ENCODE assay signal across 1 cellular context in genomic region chr11:111631034-111631665, GRCh38.
TF ChIP-seq lines count a peak whose summit lies in the region.

No MANE protein-coding gene starts in this region.

TF ChIP-seq in HCT116, 20 proteins besides CTCF, POLR2A, EP300 and RAD21 (continued from another document):
- TF ChIP-seq REST (IDR thresholded peaks at IDR 0.05; ENCODE audit: low read depth) (no peak), FOSL1 (IDR thresholded peaks at IDR 0.05; ENCODE audit: low read depth) (no peak), EZH2phosphoT487 (IDR thresholded peaks at IDR 0.05; ENCODE audit: borderline replicate concordance) (no peak), EGR1 (IDR thresholded peaks at IDR 0.05; ENCODE audit: low read depth) (no peak), ZFX (IDR thresholded peaks at IDR 0.05) (no peak), SP1 (IDR thresholded peaks at IDR 0.05; ENCODE audit: low read depth) (no peak), ELF1 (IDR thresholded peaks at IDR 0.05; ENCODE audit: borderline replicate concordance, low read depth) (no peak)
